In genomic region chrX:24493740-24494543, GRCh38 we compare ENCODE assay signal across 12 cellular contexts. TPM values are rescaled to one million over a fixed set of nuclear protein-coding genes. Genes with fewer than 3 reads are reported as not detected.
DNase-seq lines count a peak whose midpoint lies in the region; ATAC-seq and TF ChIP-seq lines count a peak whose summit lies in the region.
"Had no signal": no experiment of that assay in that cellular context is flagged by ENCODE, and none has a peak within 500 bp of the region (broad histone marks: within the 10 kb centered on the region; RNA-seq: fewer than 3 reads in every experiment).

No MANE protein-coding gene starts in this region.

- H3K27me3 Mint-ChIP-seq in endodermal cell (ENCODE audit: insufficient read depth) (no peaks in the 10 kb centered on the region), type B pancreatic cell (no peaks in the 10 kb centered on the region)
- H3K27me3 Mint-ChIP-seq: IgD-negative memory B cell had no signal

- peak overlapping the region; percentile 27 for H3K4me2 ChIP-seq in osteoblast (ENCODE audit: insufficient read depth, low read length)

- H3K36me3 ChIP-seq in endodermal cell (ENCODE audit: control insufficient read depth, insufficient read depth, low read length) (no peaks in the 10 kb centered on the region), osteoblast (ENCODE audit: insufficient read depth, low read length) (no peaks in the 10 kb centered on the region)

- peaks cover 2% of the 10 kb centered on the region for H3K4me1 ChIP-seq in endodermal cell (ENCODE audit: control insufficient read depth, insufficient read depth, low read length)
- peaks cover 3% of the 10 kb centered on the region for H3K4me1 ChIP-seq in osteoblast (ENCODE audit: insufficient read depth, low read length)

- no peak for TF ChIP-seq CTCF in endodermal cell (conservative IDR thresholded peaks at IDR 0.05)
- no peak for TF ChIP-seq CTCF in osteoblast (IDR thresholded peaks at IDR 0.05; ENCODE audit: extremely low read depth, low read depth, low read length)
- no peak for TF ChIP-seq CTCF in type B pancreatic cell (conservative IDR thresholded peaks at IDR 0.05)

- no peak for ATAC-seq in HG03095 (IDR thresholded peaks at IDR 0.05; ENCODE audit: unreplicated experiment)

- no peaks in the 10 kb centered on the region for H3K79me2 ChIP-seq in osteoblast (ENCODE audit: insufficient read depth, low read length)

- no peak overlapping the region for H3K27ac ChIP-seq in endodermal cell (ENCODE audit: low read depth, low read length)
- no peak overlapping the region for H3K27ac ChIP-seq in osteoblast (ENCODE audit: low read depth, low read length)
- H3K27ac ChIP-seq: epithelial cell of prostate had no signal

- no peak overlapping the region for H3K4me3 Mint-ChIP-seq in endodermal cell
- H3K4me3 Mint-ChIP-seq in type B pancreatic cell, result no peak overlapping the region
- H3K4me3 Mint-ChIP-seq: IgD-negative memory B cell had no signal

- no peak overlapping the region for H2AFZ ChIP-seq in osteoblast (ENCODE audit: low read length)

- H4K20me1 ChIP-seq in osteoblast (ENCODE audit: insufficient read depth, low read length), result no peaks in the 10 kb centered on the region

- DNase-seq in NCI-H2029 (lab: John Stamatoyannopoulos, UW), result peak; percentile 34
- DNase-seq in NCI-H2029 treated with DMSO at 0.1 percent for 48 hours (lab: John Stamatoyannopoulos, UW), result no peak
- peak; percentile 63 for DNase-seq in NCI-H345 (lab: John Stamatoyannopoulos, UW)
- DNase-seq in endodermal cell, result peak; percentile 67
- no peak for DNase-seq in osteoblast (ENCODE audit: insufficient read length, low spot score, missing footprints)
- no peak for DNase-seq in type B pancreatic cell (ENCODE audit: extremely low spot score, unreplicated experiment)
- no peak for DNase-seq in erythroblast (lab: John Stamatoyannopoulos, UW)
- DNase-seq: activated effector memory CD4-positive, alpha-beta T cell treated with anti-CD3 and anti-CD28 coated beads, Interleukin-2, amount 50 U/mL, for 16 hours; stimulated activated CD8-positive, alpha-beta memory T cell treated with anti-CD3 and anti-CD28 coated beads, Interleukin-4, amount 100 ng/mL, for 48 hours had no signal

- no peak overlapping the region for H3K9ac ChIP-seq in endodermal cell (ENCODE audit: extremely low read depth, low read length, poor library complexity, severe bottlenecking)

- WGBS in endodermal cell (ENCODE audit: insufficient coverage in 1 of 2, insufficient read length in 1 of 2), 2 experiments, result 48 to 65% methylated on average over 2 to 6 of the region's 6 CpGs

- H3K9me3 Mint-ChIP-seq in endodermal cell, result no peaks in the 10 kb centered on the region
- H3K9me3 Mint-ChIP-seq in type B pancreatic cell, result no peaks in the 10 kb centered on the region
- H3K9me3 Mint-ChIP-seq: IgD-negative memory B cell had no signal

- H3K4me1 Mint-ChIP-seq in endodermal cell (peaks cover 21% of the 10 kb centered on the region), type B pancreatic cell (ENCODE audit: unreplicated experiment) (peaks cover 26% of the 10 kb centered on the region)

- TF ChIP-seq POLR2A in erythroblast (IDR thresholded peaks at IDR 0.05; ENCODE audit: low read length), result no peak

- H3K27me3 ChIP-seq in endodermal cell (ENCODE audit: control insufficient read depth, insufficient read depth, low read length, poor library complexity, severe bottlenecking), result no peaks in the 10 kb centered on the region
- H3K27me3 ChIP-seq in osteoblast (ENCODE audit: insufficient read depth, low read length), result no peaks in the 10 kb centered on the region

- no peaks in the 10 kb centered on the region for H3K9me3 ChIP-seq in endodermal cell (ENCODE audit: control insufficient read depth, low read length)
- no peaks in the 10 kb centered on the region for H3K9me3 ChIP-seq in osteoblast (ENCODE audit: low read depth, low read length)

- H3K4me3 ChIP-seq in endodermal cell (ENCODE audit: low read length), result no peak overlapping the region
- no peak overlapping the region for H3K4me3 ChIP-seq in osteoblast (ENCODE audit: insufficient read depth, low read length)

- peaks cover 13% of the 10 kb centered on the region for H3K36me3 Mint-ChIP-seq in endodermal cell (ENCODE audit: low read depth)
- no peaks in the 10 kb centered on the region for H3K36me3 Mint-ChIP-seq in type B pancreatic cell

- peak overlapping the region; percentile 69 for H3K27ac Mint-ChIP-seq in endodermal cell
- H3K27ac Mint-ChIP-seq in type B pancreatic cell, result no peak overlapping the region

RNA-seq across cellular contexts. Expression of gene PDK3, which starts 28.9 kb away (rescaled TPM):
- total RNA-seq in endodermal cell, result 10 to 100 TPM; 14.9 to 21.9 TPM
- polyA plus RNA-seq in endodermal cell (2013, experiment 1 of 2), result 10.3 TPM
- 11.2 TPM for polyA plus RNA-seq in endodermal cell (2013, experiment 2 of 2)
- total RNA-seq in osteoblast, result 8.5 and 9.0 TPM in 2 replicates
- total RNA-seq in type B pancreatic cell (ENCODE audit: low replicate concordance), result 25.5 and 30.4 TPM in 2 replicates

Comparison
In these comparisons a context has a peak if more than half of its experiments do, and no peak if none do; other contexts are left out.
1. DNase-seq: peak in NCI-H2029 (single experiment), NCI-H345 (single experiment) and endodermal cell (single experiment); none in NCI-H2029 treated with DMSO at 0.1 percent for 48 hours (single experiment), osteoblast (single experiment), type B pancreatic cell (single experiment) and erythroblast (0 of 2).